In the genomic region with DNA sequence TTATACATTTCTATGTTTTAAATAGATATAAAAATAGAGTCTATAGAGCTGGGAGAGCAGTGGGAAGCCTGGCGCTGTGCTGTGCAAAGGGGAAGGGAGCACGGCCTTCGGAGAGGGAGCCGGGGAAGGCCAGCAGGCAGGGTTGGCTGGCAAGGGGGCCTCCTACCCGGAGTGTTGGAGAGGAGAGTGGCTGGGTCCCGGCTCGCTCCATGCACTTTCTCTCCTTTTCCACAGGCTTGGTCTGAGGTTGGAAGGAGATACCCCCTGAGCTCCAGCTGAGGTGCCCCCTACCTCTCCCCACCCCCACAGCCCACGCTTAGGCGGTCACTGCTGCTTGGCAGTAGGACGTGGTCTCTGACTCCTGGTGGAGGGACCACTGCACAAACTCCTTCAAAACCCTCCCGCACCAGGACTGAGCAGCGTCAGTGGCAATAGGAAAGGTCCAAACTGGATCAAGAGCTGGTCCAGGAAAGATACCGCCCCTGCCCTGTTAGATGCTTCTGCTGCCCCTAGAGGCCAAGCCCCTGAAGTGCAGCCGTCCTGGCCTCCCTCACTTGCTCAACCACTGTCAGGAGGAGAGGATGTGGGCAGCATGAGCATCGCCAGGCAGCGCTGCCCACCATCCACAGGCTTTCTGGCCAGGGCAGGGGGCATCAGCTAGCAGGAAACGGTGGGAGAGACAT, we compare ENCODE assay signal across 8 cellular contexts. TPM values are rescaled to one million over a fixed set of nuclear protein-coding genes. Genes with fewer than 3 reads are reported as not detected.
DNase-seq lines count a peak whose midpoint lies in the region; ATAC-seq and TF ChIP-seq lines count a peak whose summit lies in the region.

No MANE protein-coding gene starts in this region.

- H3K9me3 ChIP-seq in ovary, result no peaks in the 10 kb centered on the region

- WGBS in ovary, 3 donors, result 59 to 62% (median 61%) methylated on average over 16 to 17 of the region's 17 CpGs

- no peaks in the 10 kb centered on the region for H3K4me1 Mint-ChIP-seq in activated T-helper 1 cell treated with anti-CD3 and anti-CD28 coated beads, Interleukin-12 subunit alpha, Interleukin-12 subunit beta, Interleukin-2, Interleukin-4 antibody, amounts not matched to agents 30 ng/mL and 10 ng/mL and 1 ng/mL, durations not matched to agents 14 hours and 24 hours and 36 hours (ENCODE audit: low read depth)
- H3K4me1 Mint-ChIP-seq in type B pancreatic cell (ENCODE audit: unreplicated experiment), result no peaks in the 10 kb centered on the region

- no peaks in the 10 kb centered on the region for H3K27me3 ChIP-seq in ovary

- H3K27ac ChIP-seq in ovary, result no peak overlapping the region

- peak; percentile 92 for TF ChIP-seq CTCF in fibroblast of villous mesenchyme (IDR thresholded peaks at IDR 0.05; ENCODE audit: insufficient read depth, low read depth, low read length)
- peak; percentile 50 to 75 (median 55) for TF ChIP-seq CTCF in ovary (IDR thresholded peaks at IDR 0.05)
- TF ChIP-seq CTCF in type B pancreatic cell (conservative IDR thresholded peaks at IDR 0.05), result peak; percentile 83

- DNase-seq in NCI-H2171 treated with DMSO at 0.1 percent for 48 hours (lab: John Stamatoyannopoulos, UW) (peak; percentile 11), NCI-H2171 (lab: John Stamatoyannopoulos, UW) (no peak), RKO (ENCODE audit: low spot score) (peak; percentile 67), fibroblast of villous mesenchyme (ENCODE audit: low read depth) (peak; percentile 43), ovary (peak; percentile 57 to 83 (median 69)), type B pancreatic cell (ENCODE audit: extremely low spot score, unreplicated experiment) (no peak)
- peak; percentile 34 for DNase-seq in activated T-helper 1 cell treated with anti-CD3 and anti-CD28 coated beads, Interleukin-12 subunit alpha, Interleukin-12 subunit beta, Interleukin-2, Interleukin-4 antibody, amounts not matched to agents 30 ng/mL and 10 ng/mL and 1 ng/mL, durations not matched to agents 14 hours and 24 hours and 36 hours (ENCODE audit: low spot score)

- no peaks in the 10 kb centered on the region for H3K4me1 ChIP-seq in ovary (ENCODE audit: insufficient read depth)

- intact Hi-C loops in activated T-helper 1 cell treated with anti-CD3 and anti-CD28 coated beads, Interleukin-12 subunit alpha, Interleukin-12 subunit beta, Interleukin-2, Interleukin-4 antibody, amounts not matched to agents 30 ng/mL and 10 ng/mL and 1 ng/mL, durations not matched to agents 14 hours and 24 hours and 36 hours (cut with micrococcal nuclease), result no loop called here
- intact Hi-C loops in ovary (cut with DNase I), result loop anchor here in 2 of 4 donors (5.0 to 10.0 kb wide), 2 partner anchors 88 to 91 kb away; a partner anchor contains a TSS

- H3K9me3 Mint-ChIP-seq in activated T-helper 1 cell treated with anti-CD3 and anti-CD28 coated beads, Interleukin-12 subunit alpha, Interleukin-12 subunit beta, Interleukin-2, Interleukin-4 antibody, amounts not matched to agents 30 ng/mL and 10 ng/mL and 1 ng/mL, durations not matched to agents 14 hours and 24 hours and 36 hours, result no peaks in the 10 kb centered on the region
- no peaks in the 10 kb centered on the region for H3K9me3 Mint-ChIP-seq in type B pancreatic cell

- H3K27ac Mint-ChIP-seq in activated T-helper 1 cell treated with anti-CD3 and anti-CD28 coated beads, Interleukin-12 subunit alpha, Interleukin-12 subunit beta, Interleukin-2, Interleukin-4 antibody, amounts not matched to agents 30 ng/mL and 10 ng/mL and 1 ng/mL, durations not matched to agents 14 hours and 24 hours and 36 hours, result no peak overlapping the region
- H3K27ac Mint-ChIP-seq in type B pancreatic cell, result no peak overlapping the region

- peaks cover 7% of the 10 kb centered on the region for H3K27me3 Mint-ChIP-seq in activated T-helper 1 cell treated with anti-CD3 and anti-CD28 coated beads, Interleukin-12 subunit alpha, Interleukin-12 subunit beta, Interleukin-2, Interleukin-4 antibody, amounts not matched to agents 30 ng/mL and 10 ng/mL and 1 ng/mL, durations not matched to agents 14 hours and 24 hours and 36 hours (ENCODE audit: insufficient read depth)
- peaks cover 10% of the 10 kb centered on the region for H3K27me3 Mint-ChIP-seq in type B pancreatic cell

- no peak for TF ChIP-seq EP300 in ovary (IDR thresholded peaks at IDR 0.05)

- no peak overlapping the region for H3K4me3 Mint-ChIP-seq in activated T-helper 1 cell treated with anti-CD3 and anti-CD28 coated beads, Interleukin-12 subunit alpha, Interleukin-12 subunit beta, Interleukin-2, Interleukin-4 antibody, amounts not matched to agents 30 ng/mL and 10 ng/mL and 1 ng/mL, durations not matched to agents 14 hours and 24 hours and 36 hours
- H3K4me3 Mint-ChIP-seq in type B pancreatic cell, result no peak overlapping the region

- ATAC-seq in HG03175 (IDR thresholded peaks at IDR 0.05; ENCODE audit: unreplicated experiment), result peak; percentile 69

- TF ChIP-seq POLR2A in ovary (IDR thresholded peaks at IDR 0.05), result no peak

- no peaks in the 10 kb centered on the region for H3K36me3 ChIP-seq in ovary

- no peaks in the 10 kb centered on the region for H3K36me3 Mint-ChIP-seq in activated T-helper 1 cell treated with anti-CD3 and anti-CD28 coated beads, Interleukin-12 subunit alpha, Interleukin-12 subunit beta, Interleukin-2, Interleukin-4 antibody, amounts not matched to agents 30 ng/mL and 10 ng/mL and 1 ng/mL, durations not matched to agents 14 hours and 24 hours and 36 hours (ENCODE audit: low read depth)
- H3K36me3 Mint-ChIP-seq in type B pancreatic cell, result peaks cover 3% of the 10 kb centered on the region

- no peak overlapping the region for H3K4me3 ChIP-seq in fibroblast of villous mesenchyme (ENCODE audit: low read depth, low read length)
- no peak overlapping the region for H3K4me3 ChIP-seq in ovary

RNA-seq across cellular contexts. Expression of a gene that starts 52.9 kb away (rescaled TPM):
- not detected in 2 replicates for total RNA-seq in activated T-helper 1 cell treated with anti-CD3 and anti-CD28 coated beads, Interleukin-12 subunit alpha, Interleukin-12 subunit beta, Interleukin-2, Interleukin-4 antibody, amounts not matched to agents 30 ng/mL and 10 ng/mL and 1 ng/mL, durations not matched to agents 14 hours and 24 hours and 36 hours
- total RNA-seq in fibroblast of villous mesenchyme (not detected in 2 replicates), ovary (1 to 10 TPM in 1 of 7 donors, under 1 TPM in 3, not detected in 3; 0.13 to 1.0 (median 0.49) TPM), type B pancreatic cell (ENCODE audit: low replicate concordance) (17.4 and 36.4 TPM in 2 replicates)
- under 1 TPM in 1 of 2 donors, not detected in 1; 0.43 TPM for polyA plus RNA-seq in ovary

Comparison
In these comparisons a context has a peak if more than half of its experiments do, and no peak if none do; other contexts are left out.
1. DNase-seq: peak in NCI-H2171 treated with DMSO at 0.1 percent for 48 hours (single experiment), RKO (single experiment), activated T-helper 1 cell treated with anti-CD3 and anti-CD28 coated beads, Interleukin-12 subunit alpha, Interleukin-12 subunit beta, Interleukin-2, Interleukin-4 antibody, amounts not matched to agents 30 ng/mL and 10 ng/mL and 1 ng/mL, durations not matched to agents 14 hours and 24 hours and 36 hours (single experiment), fibroblast of villous mesenchyme (single experiment) and ovary (5 of 5); none in NCI-H2171 (single experiment) and type B pancreatic cell (single experiment).
2. Peak in every context shown above with its lines, with median percentiles within 50 percentile points of each other: CTCF ChIP-seq.